ENCODE assay signal across 17 cellular contexts in genomic region chr6:28633445-28634215, GRCh38.
DNase-seq lines count a peak whose midpoint lies in the region; TF ChIP-seq lines count a peak whose summit lies in the region.
"Had no signal": no experiment of that assay in that cellular context is flagged by ENCODE, and none has a peak within 500 bp of the region (broad histone marks: within the 10 kb centered on the region; RNA-seq: fewer than 3 reads in every experiment).

No MANE protein-coding gene starts in this region.

- H3K9me3 ChIP-seq in HUES48 (ENCODE audit: control insufficient read depth, insufficient read depth, low read length) (no peaks in the 10 kb centered on the region), sigmoid colon (no peaks in the 10 kb centered on the region)
- H3K9me3 ChIP-seq: gastrocnemius medialis had no signal

- H3K9ac ChIP-seq in HUES48 (ENCODE audit: low read depth, low read length) = no peak overlapping the region
- H3K9ac ChIP-seq: BLaER1 treated with 17β-estradiol and CSF1 and Interleukin-3, amounts not matched to agents 10 nM and 100 nM had no signal

- H3K4me1 ChIP-seq in HUES48 (ENCODE audit: control insufficient read depth, insufficient read depth, low read length) (no peaks in the 10 kb centered on the region; the same call in 1 of the 2 replicates), sigmoid colon (peaks cover 0 to 14% (median 8%) of the 10 kb centered on the region in 4 donors)
- H3K4me1 ChIP-seq: gastrocnemius medialis had no signal

- H3K27me3 Mint-ChIP-seq in brain (peaks cover 33% of the 10 kb centered on the region), type B pancreatic cell (peaks cover 37% of the 10 kb centered on the region)

- DNase-seq in kidney tubule cell (ENCODE audit: low spot score) (peak; percentile 32), type B pancreatic cell (ENCODE audit: extremely low spot score, unreplicated experiment) (no peak), NCI-H2029 treated with DMSO at 0.1 percent for 48 hours (lab: John Stamatoyannopoulos, UW) (no peak), sigmoid colon (no peak)
- no peak for DNase-seq in stimulated activated CD4-positive, alpha-beta T cell treated with anti-CD3 and anti-CD28 coated beads, Interleukin-15, amount 100 ng/mL, for 24 hours
- DNase-seq: activated CD8-positive, alpha-beta memory T cell treated with anti-CD3 and anti-CD28 coated beads for 24 hours; activated naive CD8-positive, alpha-beta T cell treated with anti-CD3 and anti-CD28 coated beads, Interleukin-2, amount 10 ng/mL, durations not matched to agents 7 days and 5 days; brain microvascular endothelial cell; cortex of kidney; gastrocnemius medialis; natural killer cell; NCI-H526 treated with DMSO at 0.1 percent for 48 hours had no signal

- H3K27ac ChIP-seq in HUES48 (ENCODE audit: low read depth, low read length) (no peak overlapping the region), sigmoid colon (no peak overlapping the region)
- H3K27ac ChIP-seq: BLaER1 treated with 17β-estradiol and CSF1 and Interleukin-3, amounts not matched to agents 10 nM and 100 nM; brain microvascular endothelial cell; gastrocnemius medialis; HL-60 had no signal

- intact Hi-C loops in sigmoid colon (cut with DNase I) = no loop called here

- TF ChIP-seq CTCF in brain (conservative IDR thresholded peaks at IDR 0.05) (no peak), type B pancreatic cell (conservative IDR thresholded peaks at IDR 0.05) (no peak), sigmoid colon (IDR thresholded peaks at IDR 0.05) (no peak)

- H3K4me1 Mint-ChIP-seq in brain (peaks cover 23% of the 10 kb centered on the region), type B pancreatic cell (ENCODE audit: unreplicated experiment) (peaks cover 13% of the 10 kb centered on the region)

- H3K27ac Mint-ChIP-seq in brain (peak overlapping the region in 2 of 5 experiments; percentile 88 to 95), type B pancreatic cell (no peak overlapping the region)
- H3K27ac Mint-ChIP-seq: activated naive CD8-positive, alpha-beta T cell treated with anti-CD3 and anti-CD28 coated beads, Interleukin-2, amount 10 ng/mL, durations not matched to agents 7 days and 5 days; activated T-helper 1 cell treated with anti-CD3 and anti-CD28 coated beads, Interleukin-12 subunit alpha, Interleukin-12 subunit beta, Interleukin-2, Interleukin-4 antibody, amounts not matched to agents 30 ng/mL and 10 ng/mL and 1 ng/mL, durations not matched to agents 14 hours and 24 hours and 36 hours; natural killer cell had no signal

- no peak for TF ChIP-seq POLR2A in sigmoid colon (IDR thresholded peaks at IDR 0.05)

- H3K9me3 Mint-ChIP-seq in brain (peaks cover 0 to 5% (median 0%) of the 10 kb centered on the region in 5 experiments), type B pancreatic cell (no peaks in the 10 kb centered on the region)
- H3K9me3 Mint-ChIP-seq: natural killer cell had no signal

- peak overlapping the region; percentile 85 for H3K4me3 ChIP-seq in HUES48 (ENCODE audit: low read depth, low read length)
- H3K4me3 ChIP-seq in sigmoid colon = no peak overlapping the region

- H3K27me3 ChIP-seq in HUES48 (ENCODE audit: control insufficient read depth, insufficient read depth, low read length) = peaks cover 56% of the 10 kb centered on the region
- peaks cover 7 to 65% (median 19%) of the 10 kb centered on the region in 3 donors for H3K27me3 ChIP-seq in sigmoid colon

- H3K36me3 Mint-ChIP-seq in brain = peaks cover under 1% of the 10 kb centered on the region
- no peaks in the 10 kb centered on the region for H3K36me3 Mint-ChIP-seq in type B pancreatic cell
- H3K36me3 Mint-ChIP-seq: natural killer cell had no signal

- TF ChIP-seq EP300 in sigmoid colon (IDR thresholded peaks at IDR 0.05) = no peak

- H3K36me3 ChIP-seq in HUES48 (ENCODE audit: control insufficient read depth, insufficient read depth, low read length) = no peaks in the 10 kb centered on the region
- no peaks in the 10 kb centered on the region for H3K36me3 ChIP-seq in sigmoid colon
- H3K36me3 ChIP-seq: brain microvascular endothelial cell, gastrocnemius medialis had no signal

- H3K4me3 Mint-ChIP-seq in brain (peak overlapping the region; percentile 73 to 95 (median 90)), type B pancreatic cell (peak overlapping the region; percentile 96)
- H3K4me3 Mint-ChIP-seq: natural killer cell had no signal

- 60 to 79% methylated on average over 28 of the region's 28 CpGs for WGBS in sigmoid colon, 2 donors
